8 cellular contexts compared by ENCODE assay signal in the genomic region with DNA sequence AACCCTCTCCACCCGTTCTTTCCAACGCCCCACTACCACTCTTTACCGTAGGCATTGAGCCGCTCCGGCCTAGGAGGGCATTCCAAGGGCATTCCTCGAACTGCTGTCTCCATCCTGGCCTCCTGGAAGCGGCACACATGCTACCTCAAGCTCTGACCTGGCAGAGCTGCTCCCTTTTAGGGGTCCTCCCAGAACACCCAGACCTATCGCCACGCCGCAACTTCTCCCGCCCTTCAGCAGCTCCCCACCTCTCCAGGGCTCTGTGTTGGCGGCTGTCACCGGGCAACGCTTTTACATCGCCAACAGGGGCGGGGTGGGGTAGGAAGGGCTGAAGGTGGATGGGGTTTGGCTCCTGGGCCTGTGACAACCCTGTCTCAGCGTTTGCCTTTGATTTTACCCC. TPM values are rescaled to one million over a fixed set of nuclear protein-coding genes. Genes with fewer than 3 reads are reported as not detected.
DNase-seq lines count a peak whose midpoint lies in the region; ATAC-seq, FAIRE-seq and TF ChIP-seq lines count a peak whose summit lies in the region.

No MANE protein-coding gene starts in this region.

- peak overlapping the region; percentile 84 for H3K4me3 Mint-ChIP-seq in activated CD8-positive, alpha-beta T cell treated with anti-CD3 and anti-CD28 coated beads, Interleukin-2, amount 10 ng/mL, durations not matched to agents 7 days and 5 days

- H3K27ac ChIP-seq in small intestine (ENCODE audit: low read depth in 1 of 2, low read length in 1 of 2): peak overlapping the region in 1 of 2 donors; percentile 43

- FAIRE-seq in small intestine (lab: Jason Lieb, UNC) (no peak), H54 (lab: Jason Lieb, UNC) (no peak)

- DNase-seq in NCI-H510A (lab: John Stamatoyannopoulos, UW): peak; percentile 22
- DNase-seq in NCI-H510A treated with DMSO at 0.1 percent for 48 hours (lab: John Stamatoyannopoulos, UW): no peak
- DNase-seq in activated CD8-positive, alpha-beta T cell treated with anti-CD3 and anti-CD28 coated beads, Interleukin-2, amount 10 ng/mL, durations not matched to agents 7 days and 5 days: peak; percentile 39
- peak; percentile 57 for DNase-seq in iPS-NIHi7 (ENCODE audit: extremely low spot score)
- DNase-seq in small intestine: peak; percentile 71
- DNase-seq in H54 (ENCODE audit: insufficient read length, low spot score): no peak
- no peak for DNase-seq in NCI-H2196 treated with DMSO at 0.1 percent for 48 hours (lab: John Stamatoyannopoulos, UW; ENCODE audit: unreplicated experiment)
- no peak for DNase-seq in activated naive CD4-positive, alpha-beta T cell (lab: John Stamatoyannopoulos, UW)

- 11 to 33% (median 23%) methylated on average over 17 of the region's 17 CpGs for WGBS in small intestine, 3 donors

- peaks cover 2 to 4% of the 10 kb centered on the region in 2 donors for H3K4me1 ChIP-seq in small intestine (ENCODE audit: control insufficient read depth in 2 of 2, insufficient read depth in 1 of 2, low read depth in 1 of 2, low read length in 1 of 2)

- H3K27ac Mint-ChIP-seq in activated CD8-positive, alpha-beta T cell treated with anti-CD3 and anti-CD28 coated beads, Interleukin-2, amount 10 ng/mL, durations not matched to agents 7 days and 5 days: peak overlapping the region; percentile 31

- H3K4me3 ChIP-seq in small intestine (ENCODE audit: low read depth in 1 of 2, low read length in 2 of 2): peak overlapping the region in 1 of 2 donors; percentile 52

- TF ChIP-seq POLR2A in H54 (IDR thresholded peaks at IDR 0.05; ENCODE audit: low read depth, low read length): no peak

- no peaks in the 10 kb centered on the region for H3K27me3 ChIP-seq in small intestine (ENCODE audit: control insufficient read depth in 2 of 2, insufficient read depth in 2 of 2, low read length in 2 of 2)

- POLR2A ChIA-PET in activated CD8-positive, alpha-beta T cell treated with anti-CD3 and anti-CD28 coated beads, Interleukin-2, amount 10 ng/mL, durations not matched to agents 7 days and 5 days (lab: Charles Lee): interaction anchor here (0.8 kb wide), 1 partner anchor 44 kb away, joined by 3 read pairs; no protein-coding TSS in a partner anchor

- no peak for ATAC-seq in activated CD8-positive, alpha-beta T cell treated with anti-CD3 and anti-CD28 coated beads, Interleukin-2, amount 10 ng/mL, durations not matched to agents 7 days and 5 days

- H3K9me3 ChIP-seq in small intestine (ENCODE audit: control insufficient read depth, low read depth): no peaks in the 10 kb centered on the region

- peaks cover 37% of the 10 kb centered on the region for H3K4me1 Mint-ChIP-seq in activated CD8-positive, alpha-beta T cell treated with anti-CD3 and anti-CD28 coated beads, Interleukin-2, amount 10 ng/mL, durations not matched to agents 7 days and 5 days (ENCODE audit: low read depth)

- H3K27me3 Mint-ChIP-seq in activated CD8-positive, alpha-beta T cell treated with anti-CD3 and anti-CD28 coated beads, Interleukin-2, amount 10 ng/mL, durations not matched to agents 7 days and 5 days (ENCODE audit: low read depth): peaks cover 12% of the 10 kb centered on the region

- no peaks in the 10 kb centered on the region for H3K36me3 Mint-ChIP-seq in activated CD8-positive, alpha-beta T cell treated with anti-CD3 and anti-CD28 coated beads, Interleukin-2, amount 10 ng/mL, durations not matched to agents 7 days and 5 days (ENCODE audit: low read depth)

- H3K36me3 ChIP-seq in small intestine (ENCODE audit: control insufficient read depth in 2 of 2, insufficient read depth in 2 of 2, low read length in 2 of 2): no peaks in the 10 kb centered on the region

- no peaks in the 10 kb centered on the region for H3K9me3 Mint-ChIP-seq in activated CD8-positive, alpha-beta T cell treated with anti-CD3 and anti-CD28 coated beads, Interleukin-2, amount 10 ng/mL, durations not matched to agents 7 days and 5 days (ENCODE audit: insufficient read depth)

- CTCF ChIA-PET in activated CD8-positive, alpha-beta T cell treated with anti-CD3 and anti-CD28 coated beads, Interleukin-2, amount 10 ng/mL, durations not matched to agents 7 days and 5 days (lab: Charles Lee): interaction anchor here (1.6 to 9.8 kb wide), 3 partner anchors 23 to 127 kb away, joined by 6 to 193 read pairs (median 41); no protein-coding TSS in a partner anchor

RNA-seq across cellular contexts. Expression of gene MYORG, which starts 4.6 kb away (rescaled TPM):
- total RNA-seq in activated CD8-positive, alpha-beta T cell treated with anti-CD3 and anti-CD28 coated beads, Interleukin-2, amount 10 ng/mL, durations not matched to agents 7 days and 5 days: 1 to 10 TPM; 8.8 to 9.1 TPM
- 10 to 100 TPM in 2 of 3 donors, 1 to 10 TPM in 1; 9.7 to 17.1 (median 10.3) TPM for polyA plus RNA-seq in small intestine

RNA-seq across cellular contexts. Expression of gene NUDT2, which starts 52.0 kb away (rescaled TPM):
- 10 to 100 TPM; 28.9 to 31.6 TPM for total RNA-seq in activated CD8-positive, alpha-beta T cell treated with anti-CD3 and anti-CD28 coated beads, Interleukin-2, amount 10 ng/mL, durations not matched to agents 7 days and 5 days
- 10 to 100 TPM; 25.5 to 47.3 (median 37.5) TPM for polyA plus RNA-seq in small intestine

RNA-seq across cellular contexts. Expression of gene KIF24, which starts 52.3 kb away (rescaled TPM):
- total RNA-seq in activated CD8-positive, alpha-beta T cell treated with anti-CD3 and anti-CD28 coated beads, Interleukin-2, amount 10 ng/mL, durations not matched to agents 7 days and 5 days: 10 to 100 TPM; 11.2 to 11.4 TPM
- 1 to 10 TPM in 1 of 3 donors, under 1 TPM in 2; 0.27 to 1.5 (median 0.45) TPM for polyA plus RNA-seq in small intestine

Comparison
In these comparisons a context has a peak if more than half of its experiments do, and no peak if none do; other contexts are left out.
1. DNase-seq: peak in NCI-H510A (single experiment), activated CD8-positive, alpha-beta T cell treated with anti-CD3 and anti-CD28 coated beads, Interleukin-2, amount 10 ng/mL, durations not matched to agents 7 days and 5 days (single experiment), iPS-NIHi7 (single experiment) and small intestine (single experiment); none in NCI-H510A treated with DMSO at 0.1 percent for 48 hours (single experiment), H54 (single experiment), NCI-H2196 treated with DMSO at 0.1 percent for 48 hours (single experiment) and activated naive CD4-positive, alpha-beta T cell (0 of 4).